8 cellular contexts compared by ENCODE assay signal in genomic region chr14:70714055-70714550, GRCh38.
A peak's percentile ranks its signal among the peaks of the same experiment; 100 is the strongest.
DNase-seq lines count a peak whose midpoint lies in the region; ATAC-seq and TF ChIP-seq lines count a peak whose summit lies in the region.

No MANE protein-coding gene starts in this region.

- H3K9me3 ChIP-seq in cardiac muscle cell (ENCODE audit: low read depth) (no peaks in the 10 kb centered on the region), colonic mucosa (no peaks in the 10 kb centered on the region)

- H3K4me1 ChIP-seq in cardiac muscle cell (ENCODE audit: low read depth) = peaks cover 5% of the 10 kb centered on the region
- H3K4me1 ChIP-seq in colonic mucosa = no peaks in the 10 kb centered on the region

- no peak overlapping the region for H3K9ac ChIP-seq in colonic mucosa (ENCODE audit: low read depth in 2 of 2, low read length in 2 of 2)

- intact Hi-C loops in Right ventricle myocardium inferior (cut with DNase I) (loop anchor here (5.0 kb wide), 1 partner anchor 667 kb away; no protein-coding TSS in a partner anchor), colonic mucosa (cut with DNase I) (loop anchor here (5.0 kb wide), 1 partner anchor 92 kb away; no protein-coding TSS in a partner anchor)

- H3K27me3 ChIP-seq in cardiac muscle cell (no peaks in the 10 kb centered on the region), colonic mucosa (no peaks in the 10 kb centered on the region)

- no peaks in the 10 kb centered on the region for H3K27me3 Mint-ChIP-seq in WTC11 (ENCODE audit: low read depth)
- H3K27me3 Mint-ChIP-seq in memory B cell = peaks cover 1% of the 10 kb centered on the region

- H3K4me3 ChIP-seq in cardiac muscle cell = no peak overlapping the region
- H3K4me3 ChIP-seq in colonic mucosa = no peak overlapping the region

- DNase-seq in cardiac muscle cell (ENCODE audit: low read depth in 1 of 2, low spot score in 1 of 2) = peak; percentile 73 to 79
- DNase-seq in Right ventricle myocardium inferior (ENCODE audit: missing footprints) = no peak
- peak; percentile 17 for DNase-seq in NCI-H2029 (lab: John Stamatoyannopoulos, UW)
- peak; percentile 44 for DNase-seq in WTC11 (ENCODE audit: low spot score)
- DNase-seq in colonic mucosa = peak; percentile 54
- DNase-seq in memory B cell (ENCODE audit: low spot score in 2 of 2) = peak; percentile 56 to 59
- DNase-seq in stimulated activated naive CD4-positive, alpha-beta T cell (lab: John Stamatoyannopoulos, UW) = peak; percentile 2 to 65 (median 18)

- H3K9me3 Mint-ChIP-seq in WTC11 = no peaks in the 10 kb centered on the region
- H3K9me3 Mint-ChIP-seq in memory B cell = no peaks in the 10 kb centered on the region

- no peaks in the 10 kb centered on the region for H3K36me3 ChIP-seq in cardiac muscle cell
- no peaks in the 10 kb centered on the region for H3K36me3 ChIP-seq in colonic mucosa

- H3K4me1 Mint-ChIP-seq in WTC11 (peaks cover 48% of the 10 kb centered on the region), memory B cell (peaks cover 15% of the 10 kb centered on the region)

- no peak overlapping the region for H3K4me3 Mint-ChIP-seq in WTC11
- H3K4me3 Mint-ChIP-seq in memory B cell = no peak overlapping the region

- H3K27ac ChIP-seq in cardiac muscle cell (no peak overlapping the region), colonic mucosa (no peak overlapping the region)

- H3K36me3 Mint-ChIP-seq in WTC11 (no peaks in the 10 kb centered on the region), memory B cell (no peaks in the 10 kb centered on the region)

- POLR2A ChIA-PET in WTC11 (lab: Charles Lee) = interaction anchor here (0.7 kb wide), 1 partner anchor 162 kb away, joined by 4 read pairs; no protein-coding TSS in a partner anchor

- no peak for ATAC-seq in Right ventricle myocardium inferior
- ATAC-seq in WTC11 = peak; percentile 18
- peak; percentile 27 for ATAC-seq in memory B cell (ENCODE audit: low read depth)
- no peak for ATAC-seq in HG03342 (IDR thresholded peaks at IDR 0.05; ENCODE audit: unreplicated experiment)

- CTCF ChIA-PET in WTC11 (lab: Charles Lee) = interaction anchor here (0.6 to 2.4 kb wide), 36 partner anchors 9 to 316 kb away, joined by 3 to 20 read pairs (median 4); partner anchors contain the start of genes MAP3K9, PCNX1 and TTC9

- no peak overlapping the region for H3K27ac Mint-ChIP-seq in WTC11
- H3K27ac Mint-ChIP-seq in memory B cell = no peak overlapping the region

- peak; percentile 61 for TF ChIP-seq CTCF in cardiac muscle cell (IDR thresholded peaks at IDR 0.05; ENCODE audit: low read depth, low read length)
- TF ChIP-seq CTCF in WTC11 (IDR thresholded peaks at IDR 0.05) = peak; percentile 38
- peak; percentile 59 for TF ChIP-seq CTCF in colonic mucosa (IDR thresholded peaks at IDR 0.05)

TF ChIP-seq in WTC11, 78 proteins besides CTCF, POLR2A, EP300 and RAD21:
- TF ChIP-seq OVOL2 (CRISPR knock-in tag; IDR thresholded peaks at IDR 0.05; ENCODE audit: borderline replicate concordance) (no peak), PRDM15 (CRISPR knock-in tag; IDR thresholded peaks at IDR 0.05) (no peak), PRRX2 (CRISPR knock-in tag; IDR thresholded peaks at IDR 0.05) (no peak), GRHL2 (CRISPR knock-in tag; IDR thresholded peaks at IDR 0.05; ENCODE audit: insufficient replicate concordance, severe bottlenecking) (no peak), ZBTB43 (CRISPR knock-in tag; IDR thresholded peaks at IDR 0.05) (no peak), GABPB1 (CRISPR knock-in tag; IDR thresholded peaks at IDR 0.05) (no peak), CDX4 (CRISPR knock-in tag; IDR thresholded peaks at IDR 0.05; ENCODE audit: borderline replicate concordance) (no peak)

Comparison
In these comparisons a context has a peak if more than half of its experiments do, and no peak if none do; other contexts are left out.
1. ATAC-seq: peak in WTC11 (single experiment) and memory B cell (single experiment); none in Right ventricle myocardium inferior (single experiment) and HG03342 (single experiment).
2. Peak in every context shown above with its lines, with median percentiles within 50 percentile points of each other: CTCF ChIP-seq.